25 cellular contexts compared by ENCODE assay signal in the genomic region with DNA sequence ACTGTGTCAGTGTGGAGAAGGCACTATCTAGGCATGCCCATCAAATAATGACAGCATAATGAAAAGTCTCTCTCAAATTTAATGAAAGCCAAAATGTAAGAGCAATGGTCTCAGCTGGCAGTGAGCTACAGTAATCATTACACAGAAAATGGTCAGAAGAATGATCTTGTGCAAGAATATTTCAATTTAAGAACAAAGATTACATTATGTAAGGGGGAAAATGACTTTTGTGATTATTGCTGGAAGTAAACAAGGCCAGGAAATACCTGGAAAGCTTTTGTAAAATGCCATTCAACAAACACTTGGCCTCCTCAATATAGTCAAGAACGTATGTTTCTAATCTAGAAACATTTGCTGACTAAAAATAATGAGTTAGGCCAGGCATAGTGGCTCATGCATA.
DNase-seq lines count a peak whose midpoint lies in the region; ATAC-seq, FAIRE-seq and TF ChIP-seq lines count a peak whose summit lies in the region.
"Had no signal": no experiment of that assay in that cellular context is flagged by ENCODE, and none has a peak within 500 bp of the region (broad histone marks: within the 10 kb centered on the region; RNA-seq: fewer than 3 reads in every experiment).

No MANE protein-coding gene starts in this region.

- H3K9ac ChIP-seq in HepG2 (ENCODE audit: insufficient read depth, low read depth, low read length) = no peak overlapping the region
- H3K9ac ChIP-seq: BLaER1 had no signal

- H3K9me3 ChIP-seq in HepG2 (ENCODE audit: low read length) = peaks cover 6% of the 10 kb centered on the region; the same call in 1 of the 2 replicates
- H3K9me3 ChIP-seq in right lobe of liver = no peaks in the 10 kb centered on the region
- no peaks in the 10 kb centered on the region for H3K9me3 ChIP-seq in esophagus muscularis mucosa
- peaks cover 6% of the 10 kb centered on the region for H3K9me3 ChIP-seq in hepatocyte (ENCODE audit: low read depth)
- H3K9me3 ChIP-seq in testis = no peaks in the 10 kb centered on the region
- H3K9me3 ChIP-seq in breast epithelium = peaks cover 0 to 4% of the 10 kb centered on the region in 2 donors
- H3K9me3 ChIP-seq: SJSA1 had no signal

- intact Hi-C loops in HepG2 (cut with micrococcal nuclease; ENCODE audit: unreplicated experiment) = no loop called here
- intact Hi-C loops in right lobe of liver (cut with DNase I) = no loop called here
- intact Hi-C loops in esophagus muscularis mucosa (cut with DNase I) = loop anchor here (5.0 kb wide), 2 partner anchors 37 to 43 kb away; no protein-coding TSS in a partner anchor
- intact Hi-C loops in testis (cut with DNase I; ENCODE audit: low total_unique reads) = no loop called here
- intact Hi-C loops in breast epithelium (cut with DNase I; ENCODE audit: low total_unique reads) = no loop called here

- POLR2A ChIA-PET in HepG2 (lab: Yijun Ruan, JAX) = no interaction called here

- no TSS peak for BruUV-seq in HepG2 (replicated peaks; lab: Mats Ljungman, UMichigan)

- ATAC-seq in HepG2 = no peak
- ATAC-seq in right lobe of liver = no peak

- no peaks in the 10 kb centered on the region for H3K9me2 ChIP-seq in hepatocyte (replicated peaks; ENCODE audit: insufficient read depth)

- H3K36me3 ChIP-seq in HepG2 (replicated peaks in 1 of 2; ENCODE audit: control insufficient read depth in 1 of 2, insufficient read depth in 2 of 2, low read length in 2 of 2) (no peaks in the 10 kb centered on the region), right lobe of liver (no peaks in the 10 kb centered on the region), esophagus muscularis mucosa (peaks cover 13 to 31% (median 15%) of the 10 kb centered on the region in 4 donors), hepatocyte (replicated peaks; ENCODE audit: insufficient read depth, low read depth) (no peaks in the 10 kb centered on the region), testis (ENCODE audit: low read depth, missing control alignments) (no peaks in the 10 kb centered on the region), breast epithelium (no peaks in the 10 kb centered on the region)
- H3K36me3 ChIP-seq: SJSA1 had no signal

- H3K4me2 ChIP-seq in HepG2 (ENCODE audit: low read depth, low read length) = no peak overlapping the region
- H3K4me2 ChIP-seq in hepatocyte = no peak overlapping the region
- H3K4me2 ChIP-seq: BLaER1 had no signal

- H4K20me1 ChIP-seq in HepG2 (ENCODE audit: insufficient read depth, low read length) (no peaks in the 10 kb centered on the region), hepatocyte (ENCODE audit: insufficient read depth, poor library complexity, severe bottlenecking) (no peaks in the 10 kb centered on the region)
- H4K20me1 ChIP-seq: BLaER1 had no signal

- in situ Hi-C loops in HepG2 (cut with HindIII; ENCODE audit: extremely low pct_ligation_motif_present, low pct_unique_long_range_greater_than_20kb) = no loop called here

- no peak for TF ChIP-seq POLR2A in HepG2 (IDR thresholded peaks at IDR 0.05; ENCODE audit: insufficient read depth in 1 of 2, low read depth in 2 of 2, low read length in 2 of 2)
- TF ChIP-seq POLR2A in right lobe of liver (IDR thresholded peaks at IDR 0.05) = no peak
- TF ChIP-seq POLR2A in esophagus muscularis mucosa (IDR thresholded peaks at IDR 0.05; ENCODE audit: low read depth) = no peak
- TF ChIP-seq POLR2A in testis (IDR thresholded peaks at IDR 0.05) = no peak
- no peak for TF ChIP-seq POLR2A in breast epithelium (IDR thresholded peaks at IDR 0.05)

- peaks cover 15% of the 10 kb centered on the region for H3K4me1 ChIP-seq in HepG2 (ENCODE audit: insufficient read depth, low read length)
- no peaks in the 10 kb centered on the region for H3K4me1 ChIP-seq in right lobe of liver
- H3K4me1 ChIP-seq in esophagus muscularis mucosa = peaks cover 3 to 32% (median 21%) of the 10 kb centered on the region in 4 donors
- H3K4me1 ChIP-seq in hepatocyte (ENCODE audit: insufficient read depth) = no peaks in the 10 kb centered on the region
- no peaks in the 10 kb centered on the region for H3K4me1 ChIP-seq in testis
- no peaks in the 10 kb centered on the region for H3K4me1 ChIP-seq in breast epithelium

- TF ChIP-seq EP300 in HepG2 (IDR thresholded peaks at IDR 0.05; ENCODE audit: low read depth in 2 of 2, low read length in 2 of 2) (no peak), HepG2 (CRISPR knock-in tag; IDR thresholded peaks at IDR 0.05; ENCODE audit: borderline replicate concordance) (no peak), esophagus muscularis mucosa (IDR thresholded peaks at IDR 0.05) (no peak)

- no peak for TF ChIP-seq CTCF in HepG2 (CRISPR knock-in tag; IDR thresholded peaks at IDR 0.05)
- TF ChIP-seq CTCF in right lobe of liver (IDR thresholded peaks at IDR 0.05) = no peak
- TF ChIP-seq CTCF in esophagus muscularis mucosa (IDR thresholded peaks at IDR 0.05) = no peak
- TF ChIP-seq CTCF in hepatocyte (IDR thresholded peaks at IDR 0.05; ENCODE audit: poor library complexity) = no peak
- TF ChIP-seq CTCF in testis (IDR thresholded peaks at IDR 0.05) = no peak
- no peak for TF ChIP-seq CTCF in breast epithelium (IDR thresholded peaks at IDR 0.05)

- TF ChIP-seq RAD21 in HepG2 (CRISPR knock-in tag; IDR thresholded peaks at IDR 0.05) = no peak

- no peak for FAIRE-seq in HepG2 (lab: Jason Lieb, UNC)
- FAIRE-seq: HTR-8/SVneo had no signal

- DNase-seq in HepG2 (ENCODE audit: low spot score) (peak; percentile 25), right lobe of liver (no peak), esophagus muscularis mucosa (ENCODE audit: extremely low spot score) (no peak), hepatocyte (ENCODE audit: low spot score) (no peak), NCI-H510A (lab: John Stamatoyannopoulos, UW) (no peak), testis (no peak), T-helper 1 cell (no peak), breast epithelium (ENCODE audit: low spot score in 2 of 2) (no peak)
- DNase-seq: 8988T; ACHN; CD4-positive, CD25-positive, alpha-beta regulatory T cell; DMS153; DND-41; H7; KG1; MG63; NCI-H1105 treated with DMSO at 0.1 percent for 48 hours; NCI-H2029; NCI-H2227 treated with DMSO at 0.1 percent for 48 hours; NCI-H69; Right ventricle myocardium superior; RPMI8226 had no signal

- H3K79me2 ChIP-seq in HepG2 (ENCODE audit: insufficient read depth, low read length) (no peaks in the 10 kb centered on the region), hepatocyte (no peaks in the 10 kb centered on the region)

- H3K4me3 ChIP-seq in HepG2 (replicated peaks in 1 of 3; ENCODE audit: insufficient read depth in 1 of 3, low read depth in 2 of 3, low read length in 3 of 3) = no peak overlapping the region
- H3K4me3 ChIP-seq in right lobe of liver = no peak overlapping the region
- no peak overlapping the region for H3K4me3 ChIP-seq in esophagus muscularis mucosa
- H3K4me3 ChIP-seq in hepatocyte = no peak overlapping the region
- no peak overlapping the region for H3K4me3 ChIP-seq in testis
- H3K4me3 ChIP-seq in breast epithelium = no peak overlapping the region
- H3K4me3 ChIP-seq: BLaER1, MG63, SJSA1 had no signal

- H3K27me3 ChIP-seq in HepG2 (ENCODE audit: control insufficient read depth in 1 of 2, insufficient read depth in 2 of 2, low read length in 2 of 2) (no peaks in the 10 kb centered on the region), right lobe of liver (no peaks in the 10 kb centered on the region), esophagus muscularis mucosa (no peaks in the 10 kb centered on the region), hepatocyte (no peaks in the 10 kb centered on the region), testis (no peaks in the 10 kb centered on the region), breast epithelium (no peaks in the 10 kb centered on the region)
- H3K27me3 ChIP-seq: BLaER1, MG63, SJSA1 had no signal

- WGBS in HepG2 (ENCODE audit: low lambda C conversion rate) = 50% methylated on average over 1 of the region's 1 CpG
- 53% methylated on average over 1 of the region's 1 CpG for WGBS in right lobe of liver (ENCODE audit: insufficient coverage, low coverage, low lambda C conversion rate, missing lambda C conversion rate)
- 84% methylated on average over 1 of the region's 1 CpG for WGBS in esophagus muscularis mucosa
- WGBS in hepatocyte (ENCODE audit: low lambda C conversion rate, missing lambda C conversion rate) = 83% methylated on average over 1 of the region's 1 CpG
- WGBS in testis, 2 donors = 92 to 96% methylated on average over 1 of the region's 1 CpG

- CTCF ChIA-PET in HepG2 (lab: Yijun Ruan, JAX; ENCODE audit: low intra/inter-chr PET ratio, low total read pairs) = no interaction called here

- H2AFZ ChIP-seq in HepG2 (ENCODE audit: low read length) (no peak overlapping the region), hepatocyte (no peak overlapping the region)

- H3K27ac ChIP-seq in HepG2 (ENCODE audit: extremely low read length, insufficient read depth, low read length) (no peak overlapping the region), right lobe of liver (no peak overlapping the region), esophagus muscularis mucosa (replicated peaks in 1 of 4) (peak overlapping the region; percentile 6 to 76 (median 58)), hepatocyte (peak overlapping the region; percentile 17), testis (no peak overlapping the region), breast epithelium (peak overlapping the region in 1 of 2 donors; percentile 8)
- H3K27ac ChIP-seq: BLaER1, SJSA1 had no signal

TF ChIP-seq in HepG2, 621 proteins besides CTCF, POLR2A, EP300 and RAD21 (continues in another document):
- TF ChIP-seq ZNF619 (CRISPR knock-in tag; IDR thresholded peaks at IDR 0.05) = no peak
- TF ChIP-seq ZBTB21 (CRISPR knock-in tag; IDR thresholded peaks at IDR 0.05) = no peak
- no peak for TF ChIP-seq HINFP (CRISPR knock-in tag; IDR thresholded peaks at IDR 0.05; ENCODE audit: low read depth)
- no peak for TF ChIP-seq TBX2 (CRISPR knock-in tag; IDR thresholded peaks at IDR 0.05; ENCODE audit: borderline replicate concordance)
- peak; percentile 18; the same call in 1 of the 2 replicates for TF ChIP-seq RARA (CRISPR knock-in tag; IDR thresholded peaks at IDR 0.05)
- peak; percentile 91 for TF ChIP-seq BCL6 (CRISPR knock-in tag; IDR thresholded peaks at IDR 0.05)
- TF ChIP-seq FOXP1 (IDR thresholded peaks at IDR 0.05) = no peak
- 0 out of 2 replicates have a peak, but pooled peaks have one; percentile 21 for TF ChIP-seq FOXP1 (CRISPR knock-in tag; IDR thresholded peaks at IDR 0.05)

Comparison
In these comparisons a context has a peak if more than half of its experiments do, and no peak if none do; other contexts are left out.
1. H3K27ac ChIP-seq: peak in esophagus muscularis mucosa (4 of 4) and hepatocyte (single experiment); none in HepG2 (single experiment), right lobe of liver (0 of 3) and testis (0 of 2).